Comparison of ENCODE assay signal across 2 cellular contexts in the genomic region with DNA sequence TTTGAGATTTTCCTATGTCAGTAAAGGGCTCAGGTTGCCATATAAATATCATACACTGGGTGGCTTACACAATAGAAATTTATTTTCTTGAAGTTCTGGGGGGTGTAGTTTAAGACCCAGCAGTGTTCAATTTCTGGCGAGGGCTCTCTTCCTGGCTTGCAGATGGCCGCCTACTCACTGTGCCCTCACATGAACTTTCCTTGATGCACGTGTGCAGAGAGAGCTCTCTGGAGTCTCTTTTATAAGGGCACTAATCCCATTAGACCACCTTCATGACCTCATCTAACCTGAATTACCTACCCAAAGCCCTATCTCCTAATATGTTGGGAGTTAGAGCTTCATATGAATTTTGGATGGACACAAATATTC.
TF ChIP-seq lines count a peak whose summit lies in the region.

No MANE protein-coding gene starts in this region.

TF ChIP-seq in IMR-90, 13 proteins besides CTCF, POLR2A, EP300 and RAD21:
- TF ChIP-seq SMC3 (IDR thresholded peaks at IDR 0.05; ENCODE audit: low read depth, low read length): no peak
- no peak for TF ChIP-seq RFX5 (IDR thresholded peaks at IDR 0.05; ENCODE audit: low read depth, low read length)

TF ChIP-seq in K562, 482 proteins besides CTCF, POLR2A, EP300 and RAD21:
- TF ChIP-seq FOSL1 (tag; conservative IDR thresholded peaks at IDR 0.05) (0 out of 2 replicates have a peak, but pooled peaks have one; percentile 9), MGA (IDR thresholded peaks at IDR 0.05) (no peak), TARDBP (IDR thresholded peaks at IDR 0.05) (no peak), THRA (IDR thresholded peaks at IDR 0.05) (peak; percentile 57; the same call in 1 of the 2 replicates), HNRNPLL (IDR thresholded peaks at IDR 0.05; ENCODE audit: low read depth, low read length, poor library complexity, severe bottlenecking) (no peak), NFXL1 (CRISPR knock-in tag; IDR thresholded peaks at IDR 0.05) (no peak), JUND (IDR thresholded peaks at IDR 0.05; ENCODE audit: borderline replicate concordance, low read depth, low read length) (no peak), JUND (tag; IDR thresholded peaks at IDR 0.05; ENCODE audit: borderline replicate concordance, low read depth, low read length) (0 out of 3 replicates have a peak, but pooled peaks have one; percentile 1)
- TF ChIP-seq, protein P1, sequence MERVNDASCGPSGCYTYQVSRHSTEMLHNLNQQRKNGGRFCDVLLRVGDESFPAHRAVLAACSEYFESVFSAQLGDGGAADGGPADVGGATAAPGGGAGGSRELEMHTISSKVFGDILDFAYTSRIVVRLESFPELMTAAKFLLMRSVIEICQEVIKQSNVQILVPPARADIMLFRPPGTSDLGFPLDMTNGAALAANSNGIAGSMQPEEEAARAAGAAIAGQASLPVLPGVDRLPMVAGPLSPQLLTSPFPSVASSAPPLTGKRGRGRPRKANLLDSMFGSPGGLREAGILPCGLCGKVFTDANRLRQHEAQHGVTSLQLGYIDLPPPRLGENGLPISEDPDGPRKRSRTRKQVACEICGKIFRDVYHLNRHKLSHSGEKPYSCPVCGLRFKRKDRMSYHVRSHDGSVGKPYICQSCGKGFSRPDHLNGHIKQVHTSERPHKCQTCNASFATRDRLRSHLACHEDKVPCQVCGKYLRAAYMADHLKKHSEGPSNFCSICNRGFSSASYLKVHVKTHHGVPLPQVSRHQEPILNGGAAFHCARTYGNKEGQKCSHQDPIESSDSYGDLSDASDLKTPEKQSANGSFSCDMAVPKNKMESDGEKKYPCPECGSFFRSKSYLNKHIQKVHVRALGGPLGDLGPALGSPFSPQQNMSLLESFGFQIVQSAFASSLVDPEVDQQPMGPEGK (CRISPR knock-in tag; IDR thresholded peaks at IDR 0.05; ENCODE audit: borderline replicate concordance): no peak
